In the genomic region with DNA sequence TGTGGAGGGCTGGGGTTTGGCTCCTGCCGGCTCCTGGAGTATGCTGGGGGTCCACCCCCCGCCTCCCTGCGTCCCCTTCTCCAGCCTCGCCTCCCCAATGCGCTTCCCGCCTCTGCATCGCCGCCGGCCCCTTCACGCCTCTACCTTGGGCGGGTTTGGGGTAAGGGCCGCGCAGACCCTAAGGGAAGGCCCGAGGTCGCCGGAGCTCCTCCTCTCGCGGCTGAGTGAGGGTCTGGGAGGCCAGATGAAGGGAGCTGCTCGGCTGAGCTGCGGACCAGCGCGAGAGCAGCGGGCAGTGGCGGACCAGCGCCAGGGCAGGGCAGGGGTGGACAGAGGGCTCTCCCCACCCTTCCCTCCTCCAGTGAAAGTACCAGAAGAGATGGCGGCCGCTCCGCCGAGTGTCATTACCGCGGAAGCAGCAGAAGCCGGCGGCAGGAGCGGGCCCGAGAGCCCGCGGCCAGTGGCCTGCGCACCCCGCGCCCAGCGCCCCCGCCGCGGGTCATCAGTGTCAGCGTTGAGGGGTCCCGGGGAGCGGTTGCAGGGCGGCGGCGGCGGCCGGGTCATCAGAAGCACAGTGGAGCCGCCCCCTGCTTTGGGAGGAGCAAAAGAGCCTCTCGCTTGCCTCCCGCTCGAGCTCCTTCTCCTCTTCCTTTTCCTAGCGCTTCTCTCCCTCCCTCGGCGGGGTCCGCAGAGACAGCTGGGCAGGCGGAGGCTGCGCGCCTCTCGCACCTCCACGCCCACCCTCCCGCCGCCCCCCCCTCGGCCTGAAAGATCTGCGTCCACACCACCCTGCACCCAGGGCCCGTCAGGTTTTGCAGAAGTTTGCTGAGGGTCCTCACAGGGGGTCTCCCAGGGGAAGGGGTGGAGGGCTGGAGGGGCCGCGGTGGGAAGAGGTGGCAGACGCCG, we compare ENCODE assay signal across 9 cellular contexts.
DNase-seq lines count a peak whose midpoint lies in the region; ATAC-seq and TF ChIP-seq lines count a peak whose summit lies in the region.
"Had no signal": no experiment of that assay in that cellular context is flagged by ENCODE, and none has a peak within 500 bp of the region (broad histone marks: within the 10 kb centered on the region; RNA-seq: fewer than 3 reads in every experiment).

No MANE protein-coding gene starts in this region.

- H3K4me1 ChIP-seq in liver (ENCODE audit: control insufficient read depth in 4 of 4, insufficient read depth in 4 of 4, low read length in 3 of 4) (peaks cover 0 to 8% (median 7%) of the 10 kb centered on the region in 4 donors), stomach (peaks cover 0 to 20% (median 16%) of the 10 kb centered on the region in 4 donors)
- H3K4me1 ChIP-seq: HAP-1 had no signal

- no peak for ATAC-seq in HG03571 (IDR thresholded peaks at IDR 0.05; ENCODE audit: unreplicated experiment)

- H3K36me3 ChIP-seq in MG63 (no peaks in the 10 kb centered on the region), liver (ENCODE audit: control insufficient read depth in 4 of 4, insufficient read depth in 3 of 4, low read depth in 1 of 4, low read length in 3 of 4) (no peaks in the 10 kb centered on the region), stomach (no peaks in the 10 kb centered on the region)
- H3K36me3 ChIP-seq: HAP-1 had no signal

- peak; percentile 41 for DNase-seq in MG63
- DNase-seq in caudate nucleus (lab: John Stamatoyannopoulos, UW) = peak in 25 of 61 donors; percentile 10 to 73 (median 26)
- DNase-seq in stomach = no peak
- no peak for DNase-seq in SKM-1 (lab: John Stamatoyannopoulos, UW; ENCODE audit: unreplicated experiment)
- DNase-seq in stimulated activated CD8-positive, alpha-beta memory T cell treated with anti-CD3 and anti-CD28 coated beads, Interleukin-4, amount 100 ng/mL, for 48 hours = no peak
- DNase-seq in NCI-H2196 treated with DMSO at 0.1 percent for 48 hours (lab: John Stamatoyannopoulos, UW; ENCODE audit: unreplicated experiment) = no peak

- intact Hi-C loops in stomach (cut with DNase I; ENCODE audit: low total_unique reads) = no loop called here

- TF ChIP-seq CTCF in liver (IDR thresholded peaks at IDR 0.05; ENCODE audit: low read depth, low read length, missing input control) (no peak), stomach (IDR thresholded peaks at IDR 0.05) (no peak)

- H3K27me3 ChIP-seq in MG63 (no peaks in the 10 kb centered on the region), liver (ENCODE audit: control insufficient read depth in 4 of 4, insufficient read depth in 4 of 4, low read length in 3 of 4) (peaks cover 0 to 7% (median 2%) of the 10 kb centered on the region in 4 donors), stomach (peaks cover 0 to 35% (median 21%) of the 10 kb centered on the region in 3 donors)

- H3K4me3 ChIP-seq in MG63 = peak overlapping the region; percentile 42
- peak overlapping the region in 2 of 3 donors; percentile 25 to 70 for H3K4me3 ChIP-seq in liver (ENCODE audit: low read depth in 1 of 3, low read length in 3 of 3)
- H3K4me3 ChIP-seq in stomach = peak overlapping the region; percentile 65 to 71 (median 66)
- H3K4me3 ChIP-seq: HAP-1 had no signal

- WGBS in liver = 6% methylated on average over 74 of the region's 74 CpGs
- WGBS in stomach, 5 donors = 4 to 17% (median 6%) methylated on average over 31 to 74 of the region's 74 CpGs

- no peak overlapping the region for H3K9ac ChIP-seq in liver (ENCODE audit: low read depth in 1 of 2, low read length in 2 of 2)

- H3K27ac ChIP-seq in caudate nucleus (ENCODE audit: low read depth, low read length) = peak overlapping the region; percentile 52
- H3K27ac ChIP-seq in liver (ENCODE audit: low read depth in 1 of 2, low read length in 2 of 2) = no peak overlapping the region
- peak overlapping the region in 4 of 5 donors; percentile 54 to 75 (median 64) for H3K27ac ChIP-seq in stomach

- no peak for TF ChIP-seq EP300 in stomach (IDR thresholded peaks at IDR 0.05)

- no peak for TF ChIP-seq RAD21 in liver (IDR thresholded peaks at IDR 0.05)

- no peak for TF ChIP-seq POLR2A in stomach (IDR thresholded peaks at IDR 0.05)

- H3K9me3 ChIP-seq in MG63 = no peaks in the 10 kb centered on the region
- H3K9me3 ChIP-seq in liver (ENCODE audit: control insufficient read depth in 4 of 4, low read length in 3 of 4) = no peaks in the 10 kb centered on the region
- H3K9me3 ChIP-seq in stomach = no peaks in the 10 kb centered on the region
- H3K9me3 ChIP-seq: HAP-1 had no signal

TF ChIP-seq in liver, 16 proteins besides CTCF, POLR2A, EP300 and RAD21:
- TF ChIP-seq FOXA1 (IDR thresholded peaks at IDR 0.05) (no peak), NR2F2 (IDR thresholded peaks at IDR 0.05) (no peak), REST (IDR thresholded peaks at IDR 0.05) (no peak)
- TF ChIP-seq, protein P1, sequence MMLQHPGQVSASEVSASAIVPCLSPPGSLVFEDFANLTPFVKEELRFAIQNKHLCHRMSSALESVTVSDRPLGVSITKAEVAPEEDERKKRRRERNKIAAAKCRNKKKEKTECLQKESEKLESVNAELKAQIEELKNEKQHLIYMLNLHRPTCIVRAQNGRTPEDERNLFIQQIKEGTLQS (IDR thresholded peaks at IDR 0.05) = no peak
TF ChIP-seq in liver: peak in this region for 0.

Comparison
In these comparisons a context has a peak if more than half of its experiments do, and no peak if none do; other contexts are left out.
1. H3K27ac ChIP-seq: peak in caudate nucleus (single experiment) and stomach (4 of 5); none in liver (0 of 2).
2. Peak in every context shown above with its lines, with median percentiles within 50 percentile points of each other: H3K4me3 ChIP-seq.